ENCODE assay signal across 20 cellular contexts in the genomic region with DNA sequence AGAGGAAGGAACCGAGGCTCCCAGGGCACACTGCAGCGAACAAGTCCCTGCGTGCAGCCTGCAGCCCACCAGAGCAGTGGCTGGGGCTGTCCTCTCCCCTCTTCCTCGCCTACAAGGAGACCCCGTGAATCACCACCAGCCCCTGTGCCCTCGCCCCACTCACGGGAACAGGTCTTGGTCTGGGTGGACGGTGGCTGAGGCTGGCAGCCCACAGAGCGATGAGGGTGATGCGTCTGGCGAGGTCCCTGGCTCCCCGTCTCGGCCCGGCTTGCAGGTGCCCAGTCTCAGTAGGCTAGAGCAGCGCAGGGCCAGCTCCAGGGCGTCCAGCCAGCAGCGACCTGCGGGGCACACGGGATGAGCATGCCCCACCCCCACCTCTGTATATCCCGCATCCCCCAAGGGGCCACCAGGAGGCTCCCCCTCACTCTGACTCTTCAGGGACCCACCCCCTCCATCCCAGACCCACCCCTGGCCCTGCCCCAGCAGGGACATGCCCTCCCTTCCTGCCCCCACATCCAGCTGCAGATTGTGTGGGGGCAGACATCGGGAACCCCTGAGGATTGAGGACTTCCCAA. TPM values are rescaled to one million over a fixed set of nuclear protein-coding genes. Genes with fewer than 3 reads are reported as not detected.
DNase-seq lines count a peak whose midpoint lies in the region; ATAC-seq and TF ChIP-seq lines count a peak whose summit lies in the region.
"Had no signal": no experiment of that assay in that cellular context is flagged by ENCODE, and none has a peak within 500 bp of the region (broad histone marks: within the 10 kb centered on the region; RNA-seq: fewer than 3 reads in every experiment).

No MANE protein-coding gene starts in this region.

- H3K4me1 ChIP-seq in upper lobe of right lung, result peaks cover 10% of the 10 kb centered on the region
- H3K4me1 ChIP-seq in effector memory CD4-positive, alpha-beta T cell (ENCODE audit: control insufficient read depth, insufficient read depth, low read length, poor library complexity, severe bottlenecking), result no peaks in the 10 kb centered on the region
- H3K4me1 ChIP-seq: breast epithelium had no signal

- H3K36me3 ChIP-seq in upper lobe of right lung, result peaks cover 11% of the 10 kb centered on the region
- H3K36me3 ChIP-seq in effector memory CD4-positive, alpha-beta T cell (ENCODE audit: control insufficient read depth, insufficient read depth, low read length), result no peaks in the 10 kb centered on the region
- H3K36me3 ChIP-seq: breast epithelium had no signal

- intact Hi-C loops in Right ventricle myocardium inferior (cut with DNase I) (no loop called here), left ventricle myocardium superior (cut with micrococcal nuclease) (loop anchor here (10.0 kb wide), 1 partner anchor 107 kb away; the partner anchor contains the start of gene MRGPRG), upper lobe of right lung (cut with DNase I) (no loop called here)

- no peaks in the 10 kb centered on the region for H3K27me3 ChIP-seq in upper lobe of right lung
- H3K27me3 ChIP-seq in effector memory CD4-positive, alpha-beta T cell (replicated peaks; ENCODE audit: control insufficient read depth, insufficient read depth, low read length, poor library complexity, severe bottlenecking), result no peaks in the 10 kb centered on the region
- H3K27me3 ChIP-seq: breast epithelium had no signal

- H3K27me3 Mint-ChIP-seq in natural killer cell treated with Interleukin-12 subunit alpha and Interleukin-12 subunit beta and Interleukin-15 and Interleukin-18, amount 100 ng/mL, for 72 hours, result no peaks in the 10 kb centered on the region
- H3K27me3 Mint-ChIP-seq: activated CD4-positive, alpha-beta T cell treated with anti-CD3 and anti-CD28 coated beads, Interleukin-2, amount 10 ng/mL, durations not matched to agents 7 days and 5 days; dendritic cell treated with granulocyte-macrophage colony-stimulating factor and Interleukin-4, amounts not matched to agents 40 ng/mL and 50 ng/mL, for 4 days had no signal

- no peak overlapping the region for H3K4me3 Mint-ChIP-seq in natural killer cell treated with Interleukin-12 subunit alpha and Interleukin-12 subunit beta and Interleukin-15 and Interleukin-18, amount 100 ng/mL, for 72 hours
- H3K4me3 Mint-ChIP-seq: activated CD4-positive, alpha-beta T cell treated with anti-CD3 and anti-CD28 coated beads, Interleukin-2, amount 10 ng/mL, durations not matched to agents 7 days and 5 days; CD14-positive monocyte; dendritic cell treated with granulocyte-macrophage colony-stimulating factor and Interleukin-4, amounts not matched to agents 40 ng/mL and 50 ng/mL, for 4 days had no signal

- no peak for TF ChIP-seq CTCF in upper lobe of right lung (IDR thresholded peaks at IDR 0.05)

- no peak overlapping the region for H3K4me3 ChIP-seq in upper lobe of right lung
- no peak overlapping the region for H3K4me3 ChIP-seq in effector memory CD4-positive, alpha-beta T cell (ENCODE audit: insufficient read depth, low read depth, low read length, poor library complexity, severe bottlenecking)
- H3K4me3 ChIP-seq: breast epithelium had no signal

- peaks cover 8% of the 10 kb centered on the region for H3K36me3 Mint-ChIP-seq in natural killer cell treated with Interleukin-12 subunit alpha and Interleukin-12 subunit beta and Interleukin-15 and Interleukin-18, amount 100 ng/mL, for 72 hours

- peak overlapping the region in 1 of 2 donors; percentile 21 for H3K27ac Mint-ChIP-seq in natural killer cell treated with Interleukin-12 subunit alpha and Interleukin-12 subunit beta and Interleukin-15 and Interleukin-18, amount 100 ng/mL, for 72 hours
- H3K27ac Mint-ChIP-seq: activated CD4-positive, alpha-beta T cell treated with anti-CD3 and anti-CD28 coated beads, Interleukin-2, amount 10 ng/mL, durations not matched to agents 7 days and 5 days; dendritic cell treated with granulocyte-macrophage colony-stimulating factor and Interleukin-4, amounts not matched to agents 40 ng/mL and 50 ng/mL, for 4 days had no signal

- no peak overlapping the region for H3K27ac ChIP-seq in upper lobe of right lung
- no peak overlapping the region for H3K27ac ChIP-seq in effector memory CD4-positive, alpha-beta T cell (ENCODE audit: insufficient read depth, low read length, poor library complexity, severe bottlenecking)
- H3K27ac ChIP-seq: breast epithelium had no signal

- ATAC-seq in Right ventricle myocardium inferior, result no peak
- ATAC-seq in left ventricle myocardium superior, result no peak
- ATAC-seq in natural killer cell treated with Interleukin-12 subunit alpha and Interleukin-12 subunit beta and Interleukin-15 and Interleukin-18, amount 100 ng/mL, for 72 hours, result no peak
- ATAC-seq in upper lobe of right lung, result no peak

- H3K9me3 Mint-ChIP-seq in natural killer cell treated with Interleukin-12 subunit alpha and Interleukin-12 subunit beta and Interleukin-15 and Interleukin-18, amount 100 ng/mL, for 72 hours, result no peaks in the 10 kb centered on the region
- H3K9me3 Mint-ChIP-seq: activated CD4-positive, alpha-beta T cell treated with anti-CD3 and anti-CD28 coated beads, Interleukin-2, amount 10 ng/mL, durations not matched to agents 7 days and 5 days; dendritic cell treated with granulocyte-macrophage colony-stimulating factor and Interleukin-4, amounts not matched to agents 40 ng/mL and 50 ng/mL, for 4 days had no signal

- peaks cover 29 to 31% of the 10 kb centered on the region in 2 donors for H3K4me1 Mint-ChIP-seq in natural killer cell treated with Interleukin-12 subunit alpha and Interleukin-12 subunit beta and Interleukin-15 and Interleukin-18, amount 100 ng/mL, for 72 hours (ENCODE audit: low read depth in 2 of 2)
- H3K4me1 Mint-ChIP-seq: activated CD4-positive, alpha-beta T cell treated with anti-CD3 and anti-CD28 coated beads, Interleukin-2, amount 10 ng/mL, durations not matched to agents 7 days and 5 days had no signal

- no peaks in the 10 kb centered on the region for H3K9me3 ChIP-seq in upper lobe of right lung
- no peaks in the 10 kb centered on the region for H3K9me3 ChIP-seq in effector memory CD4-positive, alpha-beta T cell (ENCODE audit: control insufficient read depth, low read length)
- H3K9me3 ChIP-seq: breast epithelium had no signal

- DNase-seq in Right ventricle myocardium inferior (ENCODE audit: missing footprints) (peak; percentile 60), left ventricle myocardium superior (no peak), ecto neural progenitor cell (ENCODE audit: low spot score) (peak; percentile 39), upper lobe of right lung (peak; percentile 60), OCI-M1 (lab: John Stamatoyannopoulos, UW) (no peak), cortex of kidney (lab: John Stamatoyannopoulos, UW) (no peak)
- peak; percentile 49 for DNase-seq in natural killer cell treated with Interleukin-12 subunit alpha and Interleukin-12 subunit beta and Interleukin-15 and Interleukin-18, amount 100 ng/mL, for 72 hours (ENCODE audit: low spot score)
- DNase-seq in effector memory CD4-positive, alpha-beta T cell, result no peak
- DNase-seq: activated CD4-positive, alpha-beta T cell treated with anti-CD3 and anti-CD28 coated beads, Interleukin-2, amount 10 ng/mL, durations not matched to agents 7 days and 5 days; GOT3; NCI-H1092 treated with DMSO at 0.1 percent for 48 hours; NCI-H2029; NCI-H82; nucleus accumbens; retina; SHP77; stimulated activated CD4-positive, alpha-beta T cell treated with anti-CD3 and anti-CD28 coated beads, Interleukin-12 subunit alpha, Interleukin-12 subunit beta, amount 100 ng/mL, for 4 hours had no signal

RNA-seq across cellular contexts. Expression of gene CARS1, which starts 50.5 kb away (rescaled TPM):
- total RNA-seq in Right ventricle myocardium inferior, result 17.2 TPM
- total RNA-seq in left ventricle myocardium superior, result 12.4 TPM
- 100 to 1,000 TPM in 1 of 2 donors, 10 to 100 TPM in 1; 88.8 to 128 TPM for total RNA-seq in natural killer cell treated with Interleukin-12 subunit alpha and Interleukin-12 subunit beta and Interleukin-15 and Interleukin-18, amount 100 ng/mL, for 72 hours
- total RNA-seq in upper lobe of right lung, result 34.6 TPM

RNA-seq across cellular contexts. Expression of gene OSBPL5, which starts 57.4 kb away (rescaled TPM):
- total RNA-seq in Right ventricle myocardium inferior (18.4 TPM), left ventricle myocardium superior (15.9 TPM), upper lobe of right lung (52.6 TPM)
- total RNA-seq in natural killer cell treated with Interleukin-12 subunit alpha and Interleukin-12 subunit beta and Interleukin-15 and Interleukin-18, amount 100 ng/mL, for 72 hours, result 10 to 100 TPM; 58.3 to 74.6 TPM

Comparison
In these comparisons a context has a peak if more than half of its experiments do, and no peak if none do; other contexts are left out.
1. DNase-seq: peak in Right ventricle myocardium inferior (single experiment), ecto neural progenitor cell (single experiment), natural killer cell treated with Interleukin-12 subunit alpha and Interleukin-12 subunit beta and Interleukin-15 and Interleukin-18, amount 100 ng/mL, for 72 hours (single experiment) and upper lobe of right lung (single experiment); none in left ventricle myocardium superior (single experiment), effector memory CD4-positive, alpha-beta T cell (0 of 3), OCI-M1 (single experiment) and cortex of kidney (single experiment).